Comparison of ENCODE assay signal across 8 cellular contexts in genomic region chr11:6390718-6391547, GRCh38. TPM values are rescaled to one million over a fixed set of nuclear protein-coding genes. Genes with fewer than 3 reads are reported as not detected.
DNase-seq lines count a peak whose midpoint lies in the region; ATAC-seq and TF ChIP-seq lines count a peak whose summit lies in the region.

No MANE protein-coding gene starts in this region.

- TF ChIP-seq CTCF in CD4-positive, alpha-beta T cell (IDR thresholded peaks at IDR 0.05): no peak
- TF ChIP-seq CTCF in NB4 (IDR thresholded peaks at IDR 0.05; ENCODE audit: low read depth, low read length) (no peak), neural progenitor cell (IDR thresholded peaks at IDR 0.05) (no peak)

- H3K36me3 Mint-ChIP-seq in CD4-positive, alpha-beta T cell (ENCODE audit: low read depth): peaks cover 57% of the 10 kb centered on the region
- H3K36me3 Mint-ChIP-seq in effector memory CD8-positive, alpha-beta T cell (ENCODE audit: insufficient read depth): peaks cover 41% of the 10 kb centered on the region
- peaks cover 4% of the 10 kb centered on the region for H3K36me3 Mint-ChIP-seq in neural progenitor cell

- H3K27ac Mint-ChIP-seq in CD4-positive, alpha-beta T cell: peak overlapping the region; percentile 93
- H3K27ac Mint-ChIP-seq in effector memory CD8-positive, alpha-beta T cell: peak overlapping the region; percentile 97 to 98
- no peak overlapping the region for H3K27ac Mint-ChIP-seq in neural progenitor cell

- peak overlapping the region; percentile 90 for H3K4me3 Mint-ChIP-seq in CD4-positive, alpha-beta T cell
- H3K4me3 Mint-ChIP-seq in effector memory CD8-positive, alpha-beta T cell: peak overlapping the region; percentile 88 to 91
- peak overlapping the region; percentile 90 for H3K4me3 Mint-ChIP-seq in neural progenitor cell

- no peaks in the 10 kb centered on the region for H3K79me2 ChIP-seq in neural progenitor cell (ENCODE audit: low read depth)

- peak overlapping the region; percentile 56 for H3K9ac ChIP-seq in neural progenitor cell

- H3K36me3 ChIP-seq in neural progenitor cell: no peaks in the 10 kb centered on the region

- peak overlapping the region; percentile 89 for H2AFZ ChIP-seq in neural progenitor cell (replicated peaks)

- peaks cover 27% of the 10 kb centered on the region for H3F3A ChIP-seq in neural progenitor cell (ENCODE audit: low read depth)

- peaks cover 74% of the 10 kb centered on the region for H3K4me1 Mint-ChIP-seq in CD4-positive, alpha-beta T cell (ENCODE audit: low read depth)
- H3K4me1 Mint-ChIP-seq in effector memory CD8-positive, alpha-beta T cell (ENCODE audit: low read depth in 2 of 2): peaks cover 35 to 41% of the 10 kb centered on the region in 2 donors
- H3K4me1 Mint-ChIP-seq in neural progenitor cell: peaks cover 16% of the 10 kb centered on the region

- H3K27me3 Mint-ChIP-seq in CD4-positive, alpha-beta T cell: no peaks in the 10 kb centered on the region
- no peaks in the 10 kb centered on the region for H3K27me3 Mint-ChIP-seq in effector memory CD8-positive, alpha-beta T cell
- peaks cover 7% of the 10 kb centered on the region for H3K27me3 Mint-ChIP-seq in neural progenitor cell (ENCODE audit: insufficient read depth, low read depth)

- no peak for DNase-seq in CD4-positive, alpha-beta T cell
- no peak for DNase-seq in NB4 (ENCODE audit: low read depth)
- DNase-seq in effector memory CD8-positive, alpha-beta T cell: peak in 1 of 3 experiments; percentile 19
- no peak for DNase-seq in neural progenitor cell (ENCODE audit: low spot score)
- DNase-seq in SK-N-DZ (ENCODE audit: low spot score): no peak
- DNase-seq in stimulated activated CD4-positive, alpha-beta T cell treated with anti-CD3 and anti-CD28 coated beads, Interleukin-4, amount 100 ng/mL, for 24 hours: no peak

- H4K20me1 ChIP-seq in neural progenitor cell (ENCODE audit: low read depth): no peaks in the 10 kb centered on the region

- H3K4me2 ChIP-seq in neural progenitor cell: peak overlapping the region; percentile 94

- peak overlapping the region; percentile 93 for H3K27ac ChIP-seq in CD4-positive, alpha-beta T cell (ENCODE audit: low read depth, low read length)
- H3K27ac ChIP-seq in neural progenitor cell: no peak overlapping the region

- no peak for ATAC-seq in CD4-positive, alpha-beta T cell (ENCODE audit: poor library complexity)
- ATAC-seq in effector memory CD8-positive, alpha-beta T cell (replicated peaks): no peak
- no peak for ATAC-seq in HG03342 (IDR thresholded peaks at IDR 0.05; ENCODE audit: unreplicated experiment)
- no peak for ATAC-seq in HG02678 (IDR thresholded peaks at IDR 0.05; ENCODE audit: unreplicated experiment)

- peak overlapping the region; percentile 26 for H3K4me3 ChIP-seq in NB4 (ENCODE audit: low read depth, low read length)
- peak overlapping the region; percentile 82 for H3K4me3 ChIP-seq in neural progenitor cell

- POLR2A ChIA-PET in CD4-positive, alpha-beta T cell (lab: Charles Lee): interaction anchor here (0.5 to 8.4 kb wide), 16 partner anchors 10 to 355 kb away, joined by 3 to 253 read pairs (median 8); partner anchors contain the start of genes APBB1, ARFIP2, TAF10 and TIMM10B

- H3K9me3 ChIP-seq in CD4-positive, alpha-beta T cell (ENCODE audit: control insufficient read depth, low read length): no peaks in the 10 kb centered on the region
- no peaks in the 10 kb centered on the region for H3K9me3 ChIP-seq in neural progenitor cell (ENCODE audit: low read depth)

- CTCF ChIA-PET in CD4-positive, alpha-beta T cell (lab: Charles Lee): interaction anchor here (0.7 to 2.1 kb wide), 10 partner anchors 12 to 347 kb away, joined by 3 to 19 read pairs (median 6); partner anchors contain the start of gene MRPL17

- no peak for TF ChIP-seq POLR2A in NB4 (IDR thresholded peaks at IDR 0.05; ENCODE audit: extremely low read depth, insufficient read length)

- no peaks in the 10 kb centered on the region for H3K9me3 Mint-ChIP-seq in CD4-positive, alpha-beta T cell
- H3K9me3 Mint-ChIP-seq in effector memory CD8-positive, alpha-beta T cell: no peaks in the 10 kb centered on the region
- H3K9me3 Mint-ChIP-seq in neural progenitor cell: no peaks in the 10 kb centered on the region

- no peaks in the 10 kb centered on the region for H3K27me3 ChIP-seq in CD4-positive, alpha-beta T cell (ENCODE audit: control insufficient read depth, insufficient read depth, low read length)
- no peaks in the 10 kb centered on the region for H3K27me3 ChIP-seq in neural progenitor cell

- H3K4me1 ChIP-seq in neural progenitor cell: peaks cover 12% of the 10 kb centered on the region

- intact Hi-C loops in CD4-positive, alpha-beta T cell (cut with DNase I, micrococcal nuclease): loop anchor here (1.0 to 2.0 kb wide), 5 partner anchors 11 to 90 kb away; partner anchors contain the start of genes APBB1 (in 2 of the 2), ARFIP2 (in 1 of the 2), TIMM10B (in 1 of the 2) and TRIM3 (in 1 of the 2)

RNA-seq across cellular contexts. Expression of gene SMPD1, which starts 0.7 kb away (rescaled TPM):
- total RNA-seq in CD4-positive, alpha-beta T cell: 10 to 100 TPM; 70.9 to 75.0 TPM
- total RNA-seq in neural progenitor cell (ENCODE audit: low replicate concordance): 9.4 and 11.3 TPM in 2 replicates
- polyA plus RNA-seq in SK-N-DZ (2014; cell fraction: cytosol; rRNA removed): 9.4 and 10.2 TPM in 2 replicates
- 21.2 and 23.6 TPM in 2 replicates for polyA plus RNA-seq in SK-N-DZ (2014; cell fraction: nucleus; rRNA removed)

RNA-seq across cellular contexts. Expression of gene APBB1, which starts 28.0 kb away (rescaled TPM):
- total RNA-seq in CD4-positive, alpha-beta T cell: 100 to 1,000 TPM; 182 to 184 TPM
- total RNA-seq in neural progenitor cell (ENCODE audit: low replicate concordance): 38.5 and 64.9 TPM in 2 replicates
- polyA plus RNA-seq in SK-N-DZ (2014; cell fraction: cytosol; rRNA removed): 122 and 127 TPM in 2 replicates
- polyA plus RNA-seq in SK-N-DZ (2014; cell fraction: nucleus; rRNA removed): 113 and 127 TPM in 2 replicates

RNA-seq across cellular contexts. Expression of gene HPX, which starts 49.9 kb away (rescaled TPM):
- total RNA-seq in CD4-positive, alpha-beta T cell: under 1 TPM; 0.52 to 0.87 TPM
- 0.56 TPM in 2 replicates for total RNA-seq in neural progenitor cell (ENCODE audit: low replicate concordance)
- polyA plus RNA-seq in SK-N-DZ (2014; cell fraction: cytosol; rRNA removed): 1.9 and 3.7 TPM in 2 replicates
- polyA plus RNA-seq in SK-N-DZ (2014; cell fraction: nucleus; rRNA removed): 2.2 and 6.6 TPM in 2 replicates
